ENCODE assay signal across 8 cellular contexts in the genomic region with DNA sequence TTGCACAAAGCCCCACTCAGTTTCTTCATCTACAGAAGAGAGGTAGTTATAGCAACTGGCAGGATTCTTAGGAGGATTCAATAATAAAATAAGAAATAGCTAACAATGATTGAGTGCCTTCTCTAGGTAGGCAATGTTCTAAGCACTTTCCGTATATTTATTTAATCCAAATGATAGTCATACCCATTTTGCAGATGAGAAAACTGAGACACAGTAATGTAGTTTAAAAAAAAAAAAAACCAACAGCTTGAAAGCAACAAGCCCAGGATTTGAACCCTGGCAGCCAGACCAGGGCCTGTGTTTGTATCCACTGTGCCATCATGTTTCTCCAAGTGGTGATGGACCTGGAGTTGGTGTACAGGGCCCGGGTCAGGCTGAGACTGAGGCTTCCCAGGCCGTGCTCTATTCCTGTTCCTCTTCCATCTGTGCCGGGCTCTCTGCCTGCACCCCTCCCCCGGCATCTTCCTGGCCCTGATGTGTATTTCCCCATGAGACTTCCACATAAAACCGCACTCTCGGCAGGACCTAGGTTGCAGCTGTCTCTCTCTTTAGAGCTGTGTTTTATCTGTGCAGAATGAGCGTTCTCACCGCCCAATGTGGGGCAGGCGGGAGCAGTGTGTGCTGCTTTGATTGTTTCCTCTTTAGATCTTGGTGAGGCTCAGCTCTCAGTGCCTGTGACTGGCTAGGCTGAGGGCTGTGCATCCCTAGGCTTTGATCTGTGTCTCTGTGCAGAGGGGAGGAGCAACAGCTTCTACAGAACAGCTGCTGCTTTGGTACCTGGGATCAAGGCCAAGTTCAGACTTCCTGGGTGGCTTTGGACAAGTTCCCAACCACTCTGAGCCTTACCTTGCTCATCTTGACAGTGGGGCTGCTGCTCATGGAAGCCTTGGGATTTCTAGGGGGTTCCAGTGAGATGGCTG. TPM values are rescaled to one million over a fixed set of nuclear protein-coding genes. Genes with fewer than 3 reads are reported as not detected.
DNase-seq lines count a peak whose midpoint lies in the region; ATAC-seq, FAIRE-seq and TF ChIP-seq lines count a peak whose summit lies in the region.

No MANE protein-coding gene starts in this region.

- WGBS in A549 (ENCODE audit: missing lambda C conversion rate) = 85% methylated on average over 10 of the region's 10 CpGs
- WGBS in H9 (ENCODE audit: extremely low coverage, insufficient read length, low lambda C conversion rate) = no CpG with 5 or more reads among the region's 10 CpGs

- intact Hi-C loops in PC-3 (cut with micrococcal nuclease) = no loop called here

- H3K4me3 Mint-ChIP-seq in H9 = no peak overlapping the region

- H3K18ac ChIP-seq in H9 (ENCODE audit: insufficient read length, low read depth, low read length) = no peak overlapping the region

- no peak overlapping the region for H3K4me3 ChIP-seq in A549
- H3K4me3 ChIP-seq in PC-3 (ENCODE audit: low read length) = no peak overlapping the region

- H3K36me3 Mint-ChIP-seq in H9 (ENCODE audit: insufficient read depth in 1 of 3, low read depth in 3 of 3) = no peaks in the 10 kb centered on the region

- H3K27me3 ChIP-seq in PC-3 (ENCODE audit: low read length) (no peaks in the 10 kb centered on the region), H9 (ENCODE audit: insufficient read depth, low read length) (no peaks in the 10 kb centered on the region; the same call in 1 of the 2 replicates)

- POLR2A ChIA-PET in A549 (lab: Yijun Ruan, JAX) (interaction anchor here (1.0 kb wide), 1 partner anchor 11 kb away, joined by 3 read pairs; no protein-coding TSS in a partner anchor), PC-3 (lab: Charles Lee; ENCODE audit: unreplicated experiment) (no interaction called here)

- TF ChIP-seq POLR2A in A549 (IDR thresholded peaks at IDR 0.05; ENCODE audit: low read length) = no peak

- no TSS peak for BruUV-seq in PC-3 (replicated peaks; lab: Mats Ljungman, UMichigan)

- no peak for TF ChIP-seq RAD21 in A549 (conservative IDR thresholded peaks at IDR 0.05 in 1 of 2, IDR thresholded peaks at IDR 0.05 in 1 of 2)

- H2BK120ac ChIP-seq in H9 (ENCODE audit: low read depth, low read length, poor library complexity, severe bottlenecking) = no peak overlapping the region

- H3K9ac ChIP-seq in PC-3 (ENCODE audit: low read length) = no peak overlapping the region
- no peak overlapping the region for H3K9ac ChIP-seq in H9 (ENCODE audit: extremely low read depth, insufficient read length, low read length)

- no peak overlapping the region for H3T11ph ChIP-seq in H9 (ENCODE audit: low read length)

- H3K9me3 Mint-ChIP-seq in H9 = no peaks in the 10 kb centered on the region

- H2BK15ac ChIP-seq in H9 (ENCODE audit: low read depth, low read length) = no peak overlapping the region

- peak overlapping the region; percentile 10; the same call in 1 of the 3 replicates for H3K4me2 ChIP-seq in A549
- H3K4me2 ChIP-seq in PC-3 (ENCODE audit: low read length) = no peak overlapping the region
- H3K4me2 ChIP-seq in H9 (ENCODE audit: insufficient read depth, insufficient read length, low read length) = no peak overlapping the region

- no peaks in the 10 kb centered on the region for H4K20me1 ChIP-seq in PC-3 (ENCODE audit: low read length)
- no peaks in the 10 kb centered on the region for H4K20me1 ChIP-seq in H9 (ENCODE audit: control insufficient read depth, insufficient read depth, insufficient read length)

- H3K27ac ChIP-seq in A549 (peak overlapping the region in 1 of 2 experiments; percentile 58; a peak in 4 of 6 replicates), PC-3 (ENCODE audit: low read length) (no peak overlapping the region), H9 (ENCODE audit: insufficient read length, low read depth, low read length) (no peak overlapping the region)

- H3K23me2 ChIP-seq in H9 (ENCODE audit: insufficient read length, low read depth, low read length, poor library complexity, severe bottlenecking) = no peaks in the 10 kb centered on the region

- no peak overlapping the region for H4K8ac ChIP-seq in H9 (replicated peaks; ENCODE audit: insufficient read length, low read depth, low read length)

- H3F3A ChIP-seq in PC-3 (ENCODE audit: low read length, unreplicated experiment) = no peaks in the 10 kb centered on the region

- H3K79me2 ChIP-seq in PC-3 (ENCODE audit: low read length) = no peaks in the 10 kb centered on the region
- no peaks in the 10 kb centered on the region for H3K79me2 ChIP-seq in H9 (ENCODE audit: insufficient read depth, low read length)

- no peak for FAIRE-seq in A549 (lab: Jason Lieb, UNC)

- H3K14ac ChIP-seq in H9 (ENCODE audit: insufficient read depth, low read length) = no peak overlapping the region

- H4K91ac ChIP-seq in H9 (ENCODE audit: insufficient read length, low read depth, low read length) = no peak overlapping the region

- H3K27me3 Mint-ChIP-seq in H9 (ENCODE audit: low read depth) = no peaks in the 10 kb centered on the region; the same call in 1 of the 2 replicates

- H3K27ac Mint-ChIP-seq in H9 = peak overlapping the region in 1 of 3 experiments; percentile 52; a peak in 1 of 7 replicates

- no peak overlapping the region for H4K5ac ChIP-seq in H9 (ENCODE audit: insufficient read length, low read depth, low read length)

- no peak overlapping the region for H3K4ac ChIP-seq in H9 (ENCODE audit: low read depth, low read length)

- H2AFZ ChIP-seq in PC-3 (ENCODE audit: low read length) = no peak overlapping the region
- no peak overlapping the region for H2AFZ ChIP-seq in H9 (ENCODE audit: low read length)

- TF ChIP-seq CTCF in A549 (IDR thresholded peaks at IDR 0.05) (no peak), PC-3 (conservative IDR thresholded peaks at IDR 0.05; ENCODE audit: low read depth, low read length) (no peak), H9 (conservative IDR thresholded peaks at IDR 0.05) (no peak)

- H3K23ac ChIP-seq in H9 (ENCODE audit: insufficient read length, low read depth, low read length) = no peak overlapping the region

- DNase-seq in A549 (ENCODE audit: low read depth in 1 of 2, low spot score in 1 of 2) = no peak
- DNase-seq in PC-3 = peak; percentile 56
- peak; percentile 37 for DNase-seq in dermis blood vessel endothelial cell
- DNase-seq in smooth muscle cell of the brain vasculature (ENCODE audit: low read depth, low spot score) = peak; percentile 61
- DNase-seq in NCI-H128 (lab: John Stamatoyannopoulos, UW; ENCODE audit: unreplicated experiment) = no peak
- no peak for DNase-seq in H9
- no peak for DNase-seq in globus pallidus (ENCODE audit: low spot score)

- H2BK12ac ChIP-seq in H9 (ENCODE audit: insufficient read length, low read depth, low read length) = no peak overlapping the region

- H3K79me1 ChIP-seq in H9 (ENCODE audit: insufficient read depth, low read depth, low read length, poor library complexity, severe bottlenecking) = no peaks in the 10 kb centered on the region

- H3K56ac ChIP-seq in H9 (ENCODE audit: insufficient read length, low read depth, low read length) = no peak overlapping the region

- ATAC-seq in A549 (peak in 1 of 2 experiments; percentile 25; a peak in 2 of 6 replicates), GM19438 (IDR thresholded peaks at IDR 0.05; ENCODE audit: low read depth, unreplicated experiment) (peak; percentile 69), PC-3 (peak; percentile 31; the same call in 1 of the 2 replicates)

- H3K36me3 ChIP-seq in PC-3 (ENCODE audit: low read depth, low read length) = no peaks in the 10 kb centered on the region

- peaks cover 27% of the 10 kb centered on the region for H3K4me1 ChIP-seq in A549
- peaks cover 8% of the 10 kb centered on the region for H3K4me1 ChIP-seq in PC-3 (ENCODE audit: insufficient read depth, low read length)
- H3K4me1 ChIP-seq in H9 (ENCODE audit: insufficient read depth, low read length) = peaks cover 20% of the 10 kb centered on the region; the same call in 1 of the 2 replicates

- H3K9me3 ChIP-seq in A549 (no peaks in the 10 kb centered on the region), PC-3 (ENCODE audit: low read length) (no peaks in the 10 kb centered on the region), H9 (ENCODE audit: control insufficient read depth, low read depth, low read length) (no peaks in the 10 kb centered on the region)

- H3K4me1 Mint-ChIP-seq in H9 = peaks cover 27 to 31% of the 10 kb centered on the region in 2 experiments

- no peaks in the 10 kb centered on the region for H3K9me2 ChIP-seq in PC-3 (replicated peaks; ENCODE audit: low read length)

- H2BK5ac ChIP-seq in H9 (ENCODE audit: insufficient read length, low read length) = no peak overlapping the region

- H2BK20ac ChIP-seq in H9 (ENCODE audit: low read depth, low read length, poor library complexity, severe bottlenecking) = no peak overlapping the region

- CTCF ChIA-PET in A549 (lab: Yijun Ruan, JAX) (interaction anchor here (0.5 to 1.6 kb wide), 5 partner anchors 9 to 116 kb away, joined by 3 to 5 read pairs (median 4); no protein-coding TSS in a partner anchor), PC-3 (lab: Charles Lee) (no interaction called here)

- no peak overlapping the region for H2AK5ac ChIP-seq in H9 (ENCODE audit: insufficient read length, low read length)

- TF ChIP-seq EP300 in A549 (IDR thresholded peaks at IDR 0.05) = no peak

TF ChIP-seq in A549, 52 proteins besides CTCF, POLR2A, EP300 and RAD21:
- TF ChIP-seq NFE2L2 (conservative IDR thresholded peaks at IDR 0.05; ENCODE audit: low read length) (no peak), KDM1A (IDR thresholded peaks at IDR 0.05; ENCODE audit: low read depth) (peak; percentile 29; the same call in 1 of the 2 replicates), FOXS1 (CRISPR knock-in tag; IDR thresholded peaks at IDR 0.05) (no peak), EHF (CRISPR knock-in tag; IDR thresholded peaks at IDR 0.05) (no peak), CHD2 (IDR thresholded peaks at IDR 0.05; ENCODE audit: low read length, partially characterized antibody) (no peak)

RNA-seq across cellular contexts. Expression of a gene that starts 49.5 kb away (rescaled TPM):
- polyA plus RNA-seq in A549 (2011; rRNA removed) (2.5 and 3.4 TPM in 2 replicates), A549 (2017; fragmentation: RNase III; extraction: RNeasy Plus Mini Kit Qiagen cat#74134 plus additional on column Dnase treatment) (4.9 to 7.2 TPM (median 5.3 TPM) in 3 replicates)
- 3.6 and 4.5 TPM in 2 replicates for polyA plus RNA-seq in A549 (2012; cell fraction: cytosol; rRNA removed)
- 5.1 and 5.7 TPM in 2 replicates for polyA plus RNA-seq in A549 (2012; cell fraction: nucleus; rRNA removed)
- 1.6 and 3.3 TPM in 2 replicates for polyA minus RNA-seq in A549 (2011; rRNA and poly(A)+ RNA removed)
- total RNA-seq in PC-3 (2014; rRNA removed) (0.98 and 1.8 TPM in 2 replicates), dermis blood vessel endothelial cell (0.88 and 1.5 TPM in 2 replicates), H9 (2021) (1.7 and 2.0 TPM in 2 replicates)

Comparison
In these comparisons a context has a peak if more than half of its experiments do, and no peak if none do; other contexts are left out.
1. DNase-seq: peak in PC-3 (single experiment), dermis blood vessel endothelial cell (single experiment) and smooth muscle cell of the brain vasculature (single experiment); none in A549 (0 of 2), NCI-H128 (single experiment), H9 (single experiment) and globus pallidus (single experiment).